14 cellular contexts compared by ENCODE assay signal in the genomic region with DNA sequence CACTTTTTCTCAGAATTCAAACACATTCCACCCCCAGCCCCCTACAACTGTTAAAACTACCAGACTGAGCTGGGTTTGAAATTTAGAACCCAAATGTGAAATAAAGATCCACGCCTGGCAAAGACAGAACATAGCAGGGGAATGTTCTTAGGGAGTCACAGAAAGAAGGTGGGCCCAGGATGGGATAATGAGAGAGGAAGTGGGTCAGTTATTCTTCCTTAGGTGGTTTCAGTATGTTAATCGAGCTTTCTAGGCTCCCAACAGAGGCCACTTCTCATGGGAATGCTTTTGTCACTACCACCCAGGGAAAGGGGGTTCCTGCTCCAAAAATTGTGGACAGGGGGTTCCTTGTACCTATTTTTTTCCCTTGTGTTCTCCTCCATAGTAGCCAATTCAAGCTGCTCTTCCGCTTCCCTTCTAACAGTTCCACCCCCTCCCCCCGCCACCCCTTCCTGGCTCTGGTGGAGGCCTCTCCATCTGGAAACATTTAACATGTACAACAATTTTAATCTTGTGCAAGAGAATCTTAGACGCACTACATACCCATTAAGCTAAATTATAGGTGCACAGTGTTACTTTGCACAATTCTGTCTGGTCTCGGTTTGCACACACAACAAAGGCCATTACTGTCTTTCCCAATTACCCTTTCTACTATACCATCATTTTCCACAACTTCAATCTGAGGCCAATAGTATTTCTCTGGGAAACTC.
DNase-seq lines count a peak whose midpoint lies in the region; ATAC-seq, FAIRE-seq and TF ChIP-seq lines count a peak whose summit lies in the region.
"Had no signal": no experiment of that assay in that cellular context is flagged by ENCODE, and none has a peak within 500 bp of the region (broad histone marks: within the 10 kb centered on the region; RNA-seq: fewer than 3 reads in every experiment).

No MANE protein-coding gene starts in this region.

- no TSS peak for BruUV-seq in A673 (replicated peaks; lab: Mats Ljungman, UMichigan)

- H3K27ac ChIP-seq in A673 (ENCODE audit: low read depth, low read length, poor library complexity, severe bottlenecking) = no peak overlapping the region
- peak overlapping the region; percentile 68 to 84 (median 73) for H3K27ac ChIP-seq in gastroesophageal sphincter
- H3K27ac ChIP-seq in pancreas = no peak overlapping the region
- H3K27ac ChIP-seq: HL-60, PC-9 had no signal

- ATAC-seq in SK-N-SH treated with all-trans-retinoic acid at 6 μM for 48 hours (peak; percentile 88), gastroesophageal sphincter (peak; percentile 80), pancreas (peak in 3 of 4 donors; percentile 22 to 51 (median 44)), HG03280 (IDR thresholded peaks at IDR 0.05; ENCODE audit: unreplicated experiment) (no peak)

- DNase-seq in A673 (ENCODE audit: low spot score) = peak; percentile 75
- DNase-seq in pancreas = no peak
- no peak for DNase-seq in NCI-H1436 treated with DMSO at 0.1 percent for 48 hours (lab: John Stamatoyannopoulos, UW)
- no peak for DNase-seq in NCI-H2227 (lab: John Stamatoyannopoulos, UW; ENCODE audit: unreplicated experiment)
- DNase-seq in RKO (ENCODE audit: low spot score) = no peak
- DNase-seq: activated CD4-positive, CD25-positive, alpha-beta regulatory T cell; activated naive CD4-positive, alpha-beta T cell treated with Interleukin-2 at 50 U/mL for 16 hours; NCI-H1417 treated with DMSO at 0.1 percent for 48 hours; PC-9 had no signal

- CTCF ChIA-PET in A673 (lab: Charles Lee) = no interaction called here

- H3K4me1 ChIP-seq in A673 (ENCODE audit: insufficient read depth, low read length, poor library complexity, severe bottlenecking) (peaks cover 27% of the 10 kb centered on the region), gastroesophageal sphincter (peaks cover 0 to 34% (median 6%) of the 10 kb centered on the region in 3 donors), pancreas (no peaks in the 10 kb centered on the region)

- POLR2A ChIA-PET in A673 (lab: Charles Lee; ENCODE audit: low non-redundant PET) = no interaction called here

- 31 to 43% methylated on average over 4 to 5 of the region's 6 CpGs for WGBS in gastroesophageal sphincter (ENCODE audit: low coverage in 1 of 2), 2 donors
- 88 to 91% methylated on average over 6 of the region's 6 CpGs for WGBS in pancreas, 2 donors

- H3K9me3 ChIP-seq in A673 (ENCODE audit: low read depth, low read length, poor library complexity, severe bottlenecking) (no peaks in the 10 kb centered on the region), gastroesophageal sphincter (no peaks in the 10 kb centered on the region), pancreas (no peaks in the 10 kb centered on the region)

- H3K4me3 ChIP-seq in A673 (ENCODE audit: low read depth, low read length, poor library complexity, severe bottlenecking) (no peak overlapping the region), gastroesophageal sphincter (no peak overlapping the region), pancreas (no peak overlapping the region)
- H3K4me3 ChIP-seq: PC-9 had no signal

- H3K27me3 ChIP-seq in A673 (replicated peaks; ENCODE audit: insufficient read depth, low read depth, low read length, poor library complexity) (no peaks in the 10 kb centered on the region), gastroesophageal sphincter (no peaks in the 10 kb centered on the region), pancreas (no peaks in the 10 kb centered on the region)

- no peak for TF ChIP-seq POLR2A in gastroesophageal sphincter (IDR thresholded peaks at IDR 0.05)

- TF ChIP-seq EP300 in gastroesophageal sphincter (IDR thresholded peaks at IDR 0.05) = no peak

- intact Hi-C loops in A673 (cut with micrococcal nuclease; ENCODE audit: unreplicated experiment) = no loop called here
- intact Hi-C loops in pancreas (cut with DNase I) = no loop called here

- no peak for FAIRE-seq in pancreas (lab: Jason Lieb, UNC)
- FAIRE-seq: endothelial cell of umbilical vein had no signal

- no peaks in the 10 kb centered on the region for H3K36me3 ChIP-seq in A673 (ENCODE audit: insufficient read depth, low read length, poor library complexity, severe bottlenecking)
- no peaks in the 10 kb centered on the region for H3K36me3 ChIP-seq in gastroesophageal sphincter
- no peaks in the 10 kb centered on the region for H3K36me3 ChIP-seq in pancreas

- TF ChIP-seq CTCF in A673 (conservative IDR thresholded peaks at IDR 0.05; ENCODE audit: low read depth, low read length) = no peak
- no peak for TF ChIP-seq CTCF in gastroesophageal sphincter (IDR thresholded peaks at IDR 0.05)
- no peak for TF ChIP-seq CTCF in pancreas (IDR thresholded peaks at IDR 0.05)

TF ChIP-seq in SK-N-SH treated with all-trans-retinoic acid at 6 μM for 48 hours, 23 proteins besides CTCF, POLR2A, EP300 and RAD21:
- TF ChIP-seq TCF4 (CRISPR knock-in tag; IDR thresholded peaks at IDR 0.05; ENCODE audit: borderline replicate concordance) (peak; percentile 87), ISL1 (CRISPR knock-in tag; IDR thresholded peaks at IDR 0.05) (peak; percentile 53), BACH2 (CRISPR knock-in tag; IDR thresholded peaks at IDR 0.05; ENCODE audit: borderline replicate concordance) (no peak), CREB5 (CRISPR knock-in tag; IDR thresholded peaks at IDR 0.05; ENCODE audit: low read depth) (no peak), ZNF70 (CRISPR knock-in tag; IDR thresholded peaks at IDR 0.05) (no peak), ARNTL (CRISPR knock-in tag; IDR thresholded peaks at IDR 0.05; ENCODE audit: borderline replicate concordance, low read depth) (no peak), TOX (CRISPR knock-in tag; IDR thresholded peaks at IDR 0.05; ENCODE audit: borderline replicate concordance) (no peak), ZFP3 (CRISPR knock-in tag; IDR thresholded peaks at IDR 0.05) (no peak), ZNF565 (CRISPR knock-in tag; conservative IDR thresholded peaks at IDR 0.05; ENCODE audit: low read depth) (no peak)
- TF ChIP-seq, protein P1, sequence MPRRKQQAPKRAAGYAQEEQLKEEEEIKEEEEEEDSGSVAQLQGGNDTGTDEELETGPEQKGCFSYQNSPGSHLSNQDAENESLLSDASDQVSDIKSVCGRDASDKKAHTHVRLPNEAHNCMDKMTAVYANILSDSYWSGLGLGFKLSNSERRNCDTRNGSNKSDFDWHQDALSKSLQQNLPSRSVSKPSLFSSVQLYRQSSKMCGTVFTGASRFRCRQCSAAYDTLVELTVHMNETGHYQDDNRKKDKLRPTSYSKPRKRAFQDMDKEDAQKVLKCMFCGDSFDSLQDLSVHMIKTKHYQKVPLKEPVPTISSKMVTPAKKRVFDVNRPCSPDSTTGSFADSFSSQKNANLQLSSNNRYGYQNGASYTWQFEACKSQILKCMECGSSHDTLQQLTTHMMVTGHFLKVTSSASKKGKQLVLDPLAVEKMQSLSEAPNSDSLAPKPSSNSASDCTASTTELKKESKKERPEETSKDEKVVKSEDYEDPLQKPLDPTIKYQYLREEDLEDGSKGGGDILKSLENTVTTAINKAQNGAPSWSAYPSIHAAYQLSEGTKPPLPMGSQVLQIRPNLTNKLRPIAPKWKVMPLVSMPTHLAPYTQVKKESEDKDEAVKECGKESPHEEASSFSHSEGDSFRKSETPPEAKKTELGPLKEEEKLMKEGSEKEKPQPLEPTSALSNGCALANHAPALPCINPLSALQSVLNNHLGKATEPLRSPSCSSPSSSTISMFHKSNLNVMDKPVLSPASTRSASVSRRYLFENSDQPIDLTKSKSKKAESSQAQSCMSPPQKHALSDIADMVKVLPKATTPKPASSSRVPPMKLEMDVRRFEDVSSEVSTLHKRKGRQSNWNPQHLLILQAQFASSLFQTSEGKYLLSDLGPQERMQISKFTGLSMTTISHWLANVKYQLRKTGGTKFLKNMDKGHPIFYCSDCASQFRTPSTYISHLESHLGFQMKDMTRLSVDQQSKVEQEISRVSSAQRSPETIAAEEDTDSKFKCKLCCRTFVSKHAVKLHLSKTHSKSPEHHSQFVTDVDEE (CRISPR knock-in tag; IDR thresholded peaks at IDR 0.05) = peak; percentile 69; the same call in 1 of the 2 replicates

Comparison
In these comparisons a context has a peak if more than half of its experiments do, and no peak if none do; other contexts are left out.
1. H3K27ac ChIP-seq: peak in gastroesophageal sphincter (4 of 4); none in A673 (single experiment) and pancreas (0 of 4).